30 cellular contexts compared by ENCODE assay signal in genomic region chr12:91630118-91630517, GRCh38.
"Had no signal": no experiment of that assay in that cellular context is flagged by ENCODE, and none has a peak within 500 bp of the region (broad histone marks: within the 10 kb centered on the region; RNA-seq: fewer than 3 reads in every experiment).

No MANE protein-coding gene starts in this region.

- ATAC-seq: activated naive CD8-positive, alpha-beta T cell treated with anti-CD3 and anti-CD28 coated beads, Interleukin-2, amount 50 U/mL, for 24 hours; esophagus mucosa; lower lobe of right lung; naive thymus-derived CD8-positive, alpha-beta T cell; WTC11 had no signal

- H3K4me3 ChIP-seq: heart left ventricle, lower lobe of right lung, neural progenitor cell, right atrium auricular region, smooth muscle cell, tibial nerve had no signal

- H3K27me3 ChIP-seq: heart left ventricle, neural progenitor cell, right atrium auricular region, tibial nerve had no signal

- H3K36me3 ChIP-seq: heart left ventricle, lower lobe of right lung, neural progenitor cell, right atrium auricular region, tibial nerve had no signal

- H3K4me1 ChIP-seq: heart left ventricle, lower lobe of right lung, neural progenitor cell, parathyroid adenoma, right atrium auricular region, tibial nerve had no signal

- DNase-seq: activated CD4-positive, alpha-beta memory T cell treated with anti-CD3 and anti-CD28 coated beads, Interleukin-2, amount 10 ng/mL, durations not matched to agents 7 days and 5 days; activated CD4-positive, alpha-beta T cell treated with anti-CD3 and anti-CD28 coated beads for 1 hour; activated CD4-positive, alpha-beta T cell treated with anti-CD3 and anti-CD28 coated beads, Interleukin-2, amount 10 ng/mL, durations not matched to agents 7 days and 5 days; activated CD8-positive, alpha-beta memory T cell treated with anti-CD3 and anti-CD28 coated beads, Interleukin-2, amount 50 U/mL, for 48 hours; activated gamma-delta T cell; activated naive CD4-positive, alpha-beta T cell treated with anti-CD3 and anti-CD28 coated beads, Interleukin-2, amount 50 U/mL, for 16 hours; activated naive CD8-positive, alpha-beta T cell treated with anti-CD3 and anti-CD28 coated beads, Interleukin-2, amount 50 U/mL, for 24 hours; activated T-cell treated with anti-CD3 and anti-CD28 coated beads, Interleukin-2, amount 50 U/mL, for 24 hours; amygdala; central memory CD4-positive, alpha-beta T cell; foreskin fibroblast; heart left ventricle; hypothalamus; immature natural killer cell; lower lobe of right lung; mesenchymal stem cell; naive thymus-derived CD8-positive, alpha-beta T cell; occipital lobe; stimulated activated CD4-positive, alpha-beta T cell treated with anti-CD3 and anti-CD28 coated beads, Interleukin-1b, Interleukin-23, amount 100 ng/mL, for 48 hours; stimulated activated CD4-positive, alpha-beta T cell treated with anti-CD3 and anti-CD28 coated beads, Interleukin-4, amount 100 ng/mL, for 4 hours; stimulated activated CD8-positive, alpha-beta memory T cell treated with anti-CD3 and anti-CD28 coated beads, Interleukin-4, amount 100 ng/mL, for 48 hours; stimulated activated naive B cell treated with anti-CD40 and anti-IgM and Interleukin-4, amounts not matched to agents 10 μg/mL and 1 μg/mL and 100 μg/mL, for 72 hours; T-helper 2 cell had no signal

- H3K27ac ChIP-seq: lower lobe of right lung, neural progenitor cell, parathyroid adenoma, right atrium auricular region, tibial nerve had no signal
